ENCODE assay signal across 20 cellular contexts in genomic region chr17:4557626-4558310, GRCh38. TPM values are rescaled to one million over a fixed set of nuclear protein-coding genes. Genes with fewer than 3 reads are reported as not detected.
DNase-seq lines count a peak whose midpoint lies in the region; ATAC-seq and TF ChIP-seq lines count a peak whose summit lies in the region.
"Had no signal": no experiment of that assay in that cellular context is flagged by ENCODE, and none has a peak within 500 bp of the region (broad histone marks: within the 10 kb centered on the region; RNA-seq: fewer than 3 reads in every experiment).

No MANE protein-coding gene starts in this region.

- TF ChIP-seq POLR2A in upper lobe of left lung (IDR thresholded peaks at IDR 0.05) = no peak

- peaks cover 13 to 39% (median 23%) of the 10 kb centered on the region in 4 donors for H3K4me1 ChIP-seq in upper lobe of left lung

- CTCF ChIA-PET in activated CD8-positive, alpha-beta T cell treated with anti-CD3 and anti-CD28 coated beads for 36 hours (lab: Charles Lee) = interaction anchor here (2.0 to 7.9 kb wide), 2 partner anchors 8 to 12 kb away, joined by 5 to 51 read pairs; no protein-coding TSS in a partner anchor

- DNase-seq in activated CD8-positive, alpha-beta memory T cell treated with anti-CD3 and anti-CD28 coated beads, Interleukin-2, amount 50 U/mL, for 48 hours = peak; percentile 53
- DNase-seq in activated CD8-positive, alpha-beta memory T cell treated with anti-CD3 and anti-CD28 coated beads for 24 hours = no peak
- DNase-seq in activated CD8-positive, alpha-beta T cell treated with anti-CD3 and anti-CD28 coated beads for 36 hours = peak; percentile 19
- no peak for DNase-seq in stimulated activated naive B cell treated with anti-CD40 and anti-IgM and Interleukin-4, amounts not matched to agents 10 μg/mL and 1 μg/mL and 100 μg/mL, for 72 hours
- no peak for DNase-seq in upper lobe of left lung
- DNase-seq in G401 (ENCODE audit: low spot score) = no peak
- no peak for DNase-seq in DMS53 (lab: John Stamatoyannopoulos, UW)
- DNase-seq: GF-D8, IMR-90, Kasumi-1, NCI-H1105 treated with DMSO at 0.1 percent for 48 hours, NCI-H1694 treated with DMSO at 0.1 percent for 48 hours, NCI-H2107, NCI-H2227 treated with DMSO at 0.1 percent for 48 hours, NCI-H524, PC-9 had no signal

- no peak overlapping the region for H3K27ac ChIP-seq in upper lobe of left lung
- H3K27ac ChIP-seq: BLaER1 treated with 17β-estradiol and CSF1 and Interleukin-3, amounts not matched to agents 10 nM and 100 nM; PC-9 had no signal

- no peak overlapping the region for H3K4me3 Mint-ChIP-seq in activated CD8-positive, alpha-beta T cell treated with anti-CD3 and anti-CD28 coated beads for 36 hours
- peak overlapping the region; percentile 50 to 64 (median 59) for H3K4me3 Mint-ChIP-seq in nephron
- no peak overlapping the region for H3K4me3 Mint-ChIP-seq in stimulated activated naive B cell treated with anti-CD40 and anti-IgM and Interleukin-4, amounts not matched to agents 10 μg/mL and 1 μg/mL and 100 μg/mL, for 72 hours
- H3K4me3 Mint-ChIP-seq: GM23338 had no signal

- intact Hi-C loops in activated CD8-positive, alpha-beta T cell treated with anti-CD3 and anti-CD28 coated beads for 36 hours (cut with micrococcal nuclease) = no loop called here

- H3K27ac Mint-ChIP-seq in activated CD8-positive, alpha-beta T cell treated with anti-CD3 and anti-CD28 coated beads for 36 hours = no peak overlapping the region
- H3K27ac Mint-ChIP-seq in nephron = no peak overlapping the region
- H3K27ac Mint-ChIP-seq in stimulated activated naive B cell treated with anti-CD40 and anti-IgM and Interleukin-4, amounts not matched to agents 10 μg/mL and 1 μg/mL and 100 μg/mL, for 72 hours = peak overlapping the region; percentile 39
- H3K27ac Mint-ChIP-seq: GM23338 had no signal

- no peaks in the 10 kb centered on the region for H3K27me3 Mint-ChIP-seq in activated CD8-positive, alpha-beta T cell treated with anti-CD3 and anti-CD28 coated beads for 36 hours
- no peaks in the 10 kb centered on the region for H3K27me3 Mint-ChIP-seq in nephron (ENCODE audit: low read depth)
- H3K27me3 Mint-ChIP-seq in stimulated activated naive B cell treated with anti-CD40 and anti-IgM and Interleukin-4, amounts not matched to agents 10 μg/mL and 1 μg/mL and 100 μg/mL, for 72 hours = no peaks in the 10 kb centered on the region

- H3K4me3 ChIP-seq in upper lobe of left lung = no peak overlapping the region
- H3K4me3 ChIP-seq: BLaER1 treated with 17β-estradiol and CSF1 and Interleukin-3, amounts not matched to agents 10 nM and 100 nM; GM23338; PC-9 had no signal

- peaks cover 13% of the 10 kb centered on the region for H3K36me3 Mint-ChIP-seq in activated CD8-positive, alpha-beta T cell treated with anti-CD3 and anti-CD28 coated beads for 36 hours (ENCODE audit: low read depth)
- no peaks in the 10 kb centered on the region for H3K36me3 Mint-ChIP-seq in nephron (ENCODE audit: low read depth)
- peaks cover 2 to 14% of the 10 kb centered on the region in 2 donors for H3K36me3 Mint-ChIP-seq in stimulated activated naive B cell treated with anti-CD40 and anti-IgM and Interleukin-4, amounts not matched to agents 10 μg/mL and 1 μg/mL and 100 μg/mL, for 72 hours

- POLR2A ChIA-PET in activated CD8-positive, alpha-beta T cell treated with anti-CD3 and anti-CD28 coated beads for 36 hours (lab: Charles Lee) = no interaction called here

- no peaks in the 10 kb centered on the region for H3K27me3 ChIP-seq in upper lobe of left lung
- H3K27me3 ChIP-seq: BLaER1 treated with 17β-estradiol and CSF1 and Interleukin-3, amounts not matched to agents 10 nM and 100 nM had no signal

- 90 to 93% methylated on average over 4 to 6 of the region's 6 CpGs for WGBS in upper lobe of left lung, 2 donors

- H3K36me3 ChIP-seq in upper lobe of left lung = peaks cover 0 to 8% (median 4%) of the 10 kb centered on the region in 4 donors

- no peaks in the 10 kb centered on the region for H3K9me3 Mint-ChIP-seq in activated CD8-positive, alpha-beta T cell treated with anti-CD3 and anti-CD28 coated beads for 36 hours
- H3K9me3 Mint-ChIP-seq in nephron = no peaks in the 10 kb centered on the region
- H3K9me3 Mint-ChIP-seq in stimulated activated naive B cell treated with anti-CD40 and anti-IgM and Interleukin-4, amounts not matched to agents 10 μg/mL and 1 μg/mL and 100 μg/mL, for 72 hours = no peaks in the 10 kb centered on the region
- H3K9me3 Mint-ChIP-seq: GM23338 had no signal

- H3K9me3 ChIP-seq in upper lobe of left lung = no peaks in the 10 kb centered on the region
- H3K9me3 ChIP-seq: BLaER1 treated with 17β-estradiol and CSF1 and Interleukin-3, amounts not matched to agents 10 nM and 100 nM had no signal

- TF ChIP-seq CTCF in activated CD8-positive, alpha-beta T cell treated with anti-CD3 and anti-CD28 coated beads for 36 hours (IDR thresholded peaks at IDR 0.05) = no peak
- TF ChIP-seq CTCF in nephron (IDR thresholded peaks at IDR 0.05; ENCODE audit: unreplicated experiment in 3 of 3) (no peak), upper lobe of left lung (IDR thresholded peaks at IDR 0.05) (no peak)

- in situ Hi-C loops in G401 (cut with HindIII; ENCODE audit: low sequenced_read_pairs) = no loop called here

- H3K4me1 Mint-ChIP-seq in activated CD8-positive, alpha-beta T cell treated with anti-CD3 and anti-CD28 coated beads for 36 hours (ENCODE audit: low read depth) = peaks cover 34% of the 10 kb centered on the region
- peaks cover 27% of the 10 kb centered on the region for H3K4me1 Mint-ChIP-seq in nephron
- H3K4me1 Mint-ChIP-seq in stimulated activated naive B cell treated with anti-CD40 and anti-IgM and Interleukin-4, amounts not matched to agents 10 μg/mL and 1 μg/mL and 100 μg/mL, for 72 hours = peaks cover 30 to 41% of the 10 kb centered on the region in 2 donors

- no peak for ATAC-seq in activated CD8-positive, alpha-beta T cell treated with anti-CD3 and anti-CD28 coated beads for 36 hours
- ATAC-seq in stimulated activated naive B cell treated with anti-CD40 and anti-IgM and Interleukin-4, amounts not matched to agents 10 μg/mL and 1 μg/mL and 100 μg/mL, for 72 hours (replicated peaks) = no peak
- ATAC-seq in upper lobe of left lung (ENCODE audit: low FRiP score in 2 of 2) = no peak
- ATAC-seq: GM23338 had no signal

- TF ChIP-seq EP300 in upper lobe of left lung (IDR thresholded peaks at IDR 0.05) = no peak

RNA-seq across cellular contexts. Expression of gene MYBBP1A, which starts 2.6 kb away (rescaled TPM):
- total RNA-seq in activated CD8-positive, alpha-beta T cell treated with anti-CD3 and anti-CD28 coated beads for 36 hours = 100 to 1,000 TPM; 104 to 107 TPM
- 100 to 1,000 TPM in 1 of 6 donors, 10 to 100 TPM in 5; 45.2 to 151 (median 57.3) TPM for total RNA-seq in upper lobe of left lung
- 89.3 and 91.6 TPM in 2 replicates for total RNA-seq in G401 (2014; rRNA removed; shearing (Covaris generic))

RNA-seq across cellular contexts. Expression of gene GGT6, which starts 2.6 kb away (rescaled TPM):
- not detected for total RNA-seq in activated CD8-positive, alpha-beta T cell treated with anti-CD3 and anti-CD28 coated beads for 36 hours
- total RNA-seq in upper lobe of left lung = 10 to 100 TPM in 3 of 6 donors, 1 to 10 TPM in 3; 3.8 to 18.7 (median 9.7) TPM
- 5.3 TPM in 1 of 2 replicates, not detected in the other for total RNA-seq in G401 (2014; rRNA removed; shearing (Covaris generic))
- total RNA-seq: HT1080, IMR-90 had no signal

RNA-seq across cellular contexts. Expression of gene SMTNL2, which starts 26.6 kb away (rescaled TPM):
- not detected for total RNA-seq in activated CD8-positive, alpha-beta T cell treated with anti-CD3 and anti-CD28 coated beads for 36 hours
- total RNA-seq in upper lobe of left lung = 1 to 10 TPM in 5 of 6 donors, under 1 TPM in 1; 0.49 to 7.3 (median 3.6) TPM
- total RNA-seq in G401 (2014; rRNA removed; shearing (Covaris generic)) = not detected in 2 replicates
- total RNA-seq: HT1080, IMR-90, PC-9 had no signal

RNA-seq across cellular contexts. Expression of gene SPNS2, which starts 59.1 kb away (rescaled TPM):
- total RNA-seq in activated CD8-positive, alpha-beta T cell treated with anti-CD3 and anti-CD28 coated beads for 36 hours = 1 to 10 TPM in 1 of 2 experiments, under 1 TPM in 1; 0.95 to 1.2 TPM
- 10 to 100 TPM; 41.8 to 89.1 (median 55.2) TPM for total RNA-seq in upper lobe of left lung
- 58.1 and 61.5 TPM in 2 replicates for total RNA-seq in G401 (2014; rRNA removed; shearing (Covaris generic))

Comparison
In these comparisons a context has a peak if more than half of its experiments do, and no peak if none do; other contexts are left out.
1. DNase-seq: peak in activated CD8-positive, alpha-beta memory T cell treated with anti-CD3 and anti-CD28 coated beads, Interleukin-2, amount 50 U/mL, for 48 hours (single experiment) and activated CD8-positive, alpha-beta T cell treated with anti-CD3 and anti-CD28 coated beads for 36 hours (single experiment); none in activated CD8-positive, alpha-beta memory T cell treated with anti-CD3 and anti-CD28 coated beads for 24 hours (single experiment), stimulated activated naive B cell treated with anti-CD40 and anti-IgM and Interleukin-4, amounts not matched to agents 10 μg/mL and 1 μg/mL and 100 μg/mL, for 72 hours (single experiment), upper lobe of left lung (0 of 2), G401 (single experiment) and DMS53 (single experiment).
2. H3K4me3 Mint-ChIP-seq: peak in nephron (3 of 3); none in activated CD8-positive, alpha-beta T cell treated with anti-CD3 and anti-CD28 coated beads for 36 hours (single experiment) and stimulated activated naive B cell treated with anti-CD40 and anti-IgM and Interleukin-4, amounts not matched to agents 10 μg/mL and 1 μg/mL and 100 μg/mL, for 72 hours (0 of 2).